Comparison of ENCODE assay signal across 19 cellular contexts in the genomic region with DNA sequence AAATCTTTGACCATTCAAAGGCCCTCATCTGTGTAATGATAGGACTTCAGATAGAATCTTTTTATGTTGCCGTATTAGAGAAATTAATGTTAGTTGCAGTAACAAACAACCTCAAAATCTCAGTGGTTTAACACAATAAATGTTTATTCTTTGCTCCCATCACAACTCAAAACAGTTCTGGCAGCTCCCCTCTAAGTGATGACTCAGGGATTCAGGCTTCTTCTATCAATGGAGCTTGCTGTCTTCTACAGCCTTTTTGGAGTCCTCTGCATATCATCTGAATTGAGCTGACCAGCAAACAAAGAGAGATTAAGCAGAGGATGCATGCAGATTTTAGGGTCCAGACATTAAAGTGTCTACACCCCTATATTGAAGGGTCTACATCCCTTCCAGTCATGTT. TPM values are rescaled to one million over a fixed set of nuclear protein-coding genes. Genes with fewer than 3 reads are reported as not detected.
DNase-seq lines count a peak whose midpoint lies in the region; ATAC-seq, FAIRE-seq and TF ChIP-seq lines count a peak whose summit lies in the region.
"Had no signal": no experiment of that assay in that cellular context is flagged by ENCODE, and none has a peak within 500 bp of the region (broad histone marks: within the 10 kb centered on the region; RNA-seq: fewer than 3 reads in every experiment).

No MANE protein-coding gene starts in this region.

- TF ChIP-seq POLR2A in IMR-90 (IDR thresholded peaks at IDR 0.05; ENCODE audit: low read depth, low read length) (no peak), K562 (conservative IDR thresholded peaks at IDR 0.05) (no peak), tibial nerve (IDR thresholded peaks at IDR 0.05) (no peak)

- H4K5ac ChIP-seq in IMR-90 (ENCODE audit: low read depth, low read length), result no peak overlapping the region

- no peak for TF ChIP-seq CTCF in IMR-90 (conservative IDR thresholded peaks at IDR 0.05; ENCODE audit: low read depth, low read length)
- TF ChIP-seq CTCF in K562 (IDR thresholded peaks at IDR 0.05 in 2 of 3, conservative IDR thresholded peaks at IDR 0.05 in 1 of 3; ENCODE audit: insufficient read depth in 2 of 3, low read depth in 1 of 3, low read length in 3 of 3), result no peak
- TF ChIP-seq CTCF in neural progenitor cell (IDR thresholded peaks at IDR 0.05), result no peak
- no peak for TF ChIP-seq CTCF in tibial nerve (IDR thresholded peaks at IDR 0.05)

- H3K9me1 ChIP-seq in IMR-90 (ENCODE audit: insufficient read depth, low read length) (no peaks in the 10 kb centered on the region), K562 (ENCODE audit: control insufficient read depth, insufficient read depth, low read length) (no peaks in the 10 kb centered on the region)

- dilution Hi-C loops in IMR-90 (cut with HindIII; ENCODE audit: low sequenced_read_pairs, unreplicated experiment), result no loop called here

- no peaks in the 10 kb centered on the region for H3K9me3 Mint-ChIP-seq in neural progenitor cell
- no peaks in the 10 kb centered on the region for H3K9me3 Mint-ChIP-seq in activated naive CD4-positive, alpha-beta T cell treated with anti-CD3 and anti-CD28 coated beads, Interleukin-2, amount 10 ng/mL, durations not matched to agents 7 days and 5 days
- H3K9me3 Mint-ChIP-seq: CD14-positive monocyte; CD4-positive, alpha-beta memory T cell; HFFc6 had no signal

- no peak overlapping the region for H2BK5ac ChIP-seq in IMR-90 (ENCODE audit: low read depth, low read length, poor library complexity, severe bottlenecking)

- H3K4me3 ChIP-seq in IMR-90 (ENCODE audit: insufficient read depth, low read depth, low read length), result no peak overlapping the region
- no peak overlapping the region for H3K4me3 ChIP-seq in K562
- H3K4me3 ChIP-seq in neural progenitor cell, result no peak overlapping the region
- H3K4me3 ChIP-seq in tibial nerve, result no peak overlapping the region
- H3K4me3 ChIP-seq: BLaER1, GM23248 had no signal

- POLR2A ChIA-PET in IMR-90 (lab: Charles Lee; ENCODE audit: unreplicated experiment) (no interaction called here), K562 (lab: Yijun Ruan, JAX) (interaction anchor here (1.1 kb wide), 1 partner anchor 13 kb away, joined by 4 read pairs; no protein-coding TSS in a partner anchor)

- H3K4me1 Mint-ChIP-seq in neural progenitor cell, result peaks cover 37% of the 10 kb centered on the region
- no peaks in the 10 kb centered on the region for H3K4me1 Mint-ChIP-seq in activated naive CD4-positive, alpha-beta T cell treated with anti-CD3 and anti-CD28 coated beads, Interleukin-2, amount 10 ng/mL, durations not matched to agents 7 days and 5 days
- H3K4me1 Mint-ChIP-seq: CD4-positive, alpha-beta memory T cell had no signal

- H3K79me2 ChIP-seq in K562 (ENCODE audit: control insufficient read depth, insufficient read depth, low read length) (no peaks in the 10 kb centered on the region), neural progenitor cell (ENCODE audit: low read depth) (no peaks in the 10 kb centered on the region)

- H3K79me1 ChIP-seq in IMR-90 (ENCODE audit: low read depth in 1 of 2, low read length in 2 of 2), result no peaks in the 10 kb centered on the region

- H3K14ac ChIP-seq in IMR-90 (replicated peaks; ENCODE audit: low read depth, low read length), result no peak overlapping the region

- intact Hi-C loops in IMR-90 (cut with micrococcal nuclease), result no loop called here
- intact Hi-C loops in K562 (cut with micrococcal nuclease), result no loop called here

- H2BK20ac ChIP-seq in IMR-90 (ENCODE audit: low read depth, low read length), result no peak overlapping the region

- H2AFZ ChIP-seq in IMR-90 (replicated peaks; ENCODE audit: low read length, poor library complexity), result no peak overlapping the region
- no peak overlapping the region for H2AFZ ChIP-seq in K562 (ENCODE audit: low read depth, low read length)
- H2AFZ ChIP-seq in neural progenitor cell (replicated peaks), result no peak overlapping the region
- H2AFZ ChIP-seq: GM23248 had no signal

- H3K9ac ChIP-seq in IMR-90 (ENCODE audit: low read depth, low read length) (no peak overlapping the region), K562 (ENCODE audit: insufficient read depth in 1 of 2, low read depth in 2 of 2, low read length in 2 of 2) (no peak overlapping the region), neural progenitor cell (no peak overlapping the region)
- H3K9ac ChIP-seq: BLaER1, GM23248 had no signal

- no peak overlapping the region for H3K18ac ChIP-seq in IMR-90 (ENCODE audit: low read depth, low read length)

- no peak overlapping the region for H2AK9ac ChIP-seq in IMR-90 (replicated peaks; ENCODE audit: low read depth, low read length, poor library complexity)

- ATAC-seq in IMR-90 (ENCODE audit: low read depth), result no peak
- ATAC-seq in K562, result no peak
- ATAC-seq: HCT116 had no signal

- no peak overlapping the region for H3K23ac ChIP-seq in IMR-90 (ENCODE audit: low read depth, low read length)

- H3F3A ChIP-seq in neural progenitor cell (ENCODE audit: low read depth), result no peaks in the 10 kb centered on the region

- WGBS in IMR-90 (ENCODE audit: extremely low coverage in 2 of 2, insufficient read length in 1 of 2), 2 experiments, result no CpG with 5 or more reads among the region's 1 CpG
- 0% methylated on average over 1 of the region's 1 CpG for WGBS in K562 (ENCODE audit: insufficient coverage, low coverage, missing lambda C conversion rate)
- WGBS in tibial nerve, 2 donors, result 57 to 62% methylated on average over 1 of the region's 1 CpG

- no peaks in the 10 kb centered on the region for H3K36me3 Mint-ChIP-seq in neural progenitor cell
- no peaks in the 10 kb centered on the region for H3K36me3 Mint-ChIP-seq in activated naive CD4-positive, alpha-beta T cell treated with anti-CD3 and anti-CD28 coated beads, Interleukin-2, amount 10 ng/mL, durations not matched to agents 7 days and 5 days
- H3K36me3 Mint-ChIP-seq: CD14-positive monocyte; CD4-positive, alpha-beta memory T cell had no signal

- no peak for FAIRE-seq in K562 (lab: Jason Lieb, UNC)
- FAIRE-seq: GM12892, GM18507 had no signal

- H2BK15ac ChIP-seq in IMR-90 (ENCODE audit: low read depth, low read length), result no peak overlapping the region

- no peak overlapping the region for H3K4ac ChIP-seq in IMR-90 (ENCODE audit: low read depth, low read length)

- BruUV-seq in IMR-90 (replicated peaks; lab: Mats Ljungman, UMichigan), result no TSS peak
- BruUV-seq in K562 (replicated peaks; lab: Mats Ljungman, UMichigan), result no TSS peak

- no peak overlapping the region for H3K56ac ChIP-seq in IMR-90 (ENCODE audit: extremely low read depth, insufficient read depth, low read length)

- peak overlapping the region; percentile 68 for H3K27ac Mint-ChIP-seq in neural progenitor cell
- no peak overlapping the region for H3K27ac Mint-ChIP-seq in activated naive CD4-positive, alpha-beta T cell treated with anti-CD3 and anti-CD28 coated beads, Interleukin-2, amount 10 ng/mL, durations not matched to agents 7 days and 5 days
- H3K27ac Mint-ChIP-seq: CD14-positive monocyte; CD4-positive, alpha-beta memory T cell; HFFc6 had no signal

- TF ChIP-seq EP300 in K562 (IDR thresholded peaks at IDR 0.05; ENCODE audit: low read length) (no peak), tibial nerve (IDR thresholded peaks at IDR 0.05) (no peak)

- H3K4me1 ChIP-seq in IMR-90 (ENCODE audit: control insufficient read depth, insufficient read depth, low read length), result no peaks in the 10 kb centered on the region
- H3K4me1 ChIP-seq in K562 (replicated peaks in 1 of 2; ENCODE audit: control insufficient read depth in 2 of 2, insufficient read depth in 2 of 2, low read length in 2 of 2), result no peaks in the 10 kb centered on the region
- peaks cover 21% of the 10 kb centered on the region for H3K4me1 ChIP-seq in neural progenitor cell
- H3K4me1 ChIP-seq in tibial nerve, result peaks cover 0 to 4% (median 0%) of the 10 kb centered on the region in 4 donors
- H3K4me1 ChIP-seq: BLaER1 had no signal

- CTCF ChIA-PET in IMR-90 (lab: Yijun Ruan, JAX), result no interaction called here
- CTCF ChIA-PET in K562 (lab: Yijun Ruan, JAX; ENCODE audit: low intra/inter-chr PET ratio), result no interaction called here
- CTCF ChIA-PET in activated naive CD4-positive, alpha-beta T cell treated with anti-CD3 and anti-CD28 coated beads, Interleukin-2, amount 10 ng/mL, durations not matched to agents 7 days and 5 days (lab: Charles Lee), result no interaction called here

- DNase-seq in IMR-90 (no peak), K562 (ENCODE audit: extremely low read depth in 1 of 4, low spot score in 3 of 4) (no peak), neural progenitor cell (ENCODE audit: low spot score) (no peak), tibial nerve (ENCODE audit: low spot score in 2 of 2) (no peak)
- no peak for DNase-seq in activated effector memory CD4-positive, alpha-beta T cell treated with Interleukin-2 at 50 U/mL for 16 hours
- DNase-seq in activated naive CD4-positive, alpha-beta T cell treated with anti-CD3 and anti-CD28 coated beads, Interleukin-2, amount 10 ng/mL, durations not matched to agents 7 days and 5 days, result no peak
- DNase-seq: CD4-positive, alpha-beta memory T cell; DMS153; DMS79; GDM1; GM23248; H7; HFFc6; KBM-7 had no signal

- H4K20me1 ChIP-seq in IMR-90 (ENCODE audit: insufficient read depth, low read length), result no peaks in the 10 kb centered on the region
- H4K20me1 ChIP-seq in K562 (replicated peaks; ENCODE audit: control insufficient read depth, insufficient read depth, low read length), result no peaks in the 10 kb centered on the region
- H4K20me1 ChIP-seq in neural progenitor cell (ENCODE audit: low read depth), result no peaks in the 10 kb centered on the region
- H4K20me1 ChIP-seq: BLaER1 had no signal

- H3K27me3 ChIP-seq in IMR-90 (ENCODE audit: control insufficient read depth, insufficient read depth, low read length) (0 out of 2 replicates have a peak, but pooled peaks cover 1% of the 10 kb centered on the region), K562 (ENCODE audit: control insufficient read depth in 2 of 2, insufficient read depth in 2 of 2, low read length in 2 of 2) (peaks cover 12 to 16% of the 10 kb centered on the region in 2 experiments), neural progenitor cell (no peaks in the 10 kb centered on the region), tibial nerve (no peaks in the 10 kb centered on the region)
- H3K27me3 ChIP-seq: BLaER1 had no signal

- H4K91ac ChIP-seq in IMR-90 (ENCODE audit: insufficient read depth, low read depth, low read length), result no peak overlapping the region

- no peak overlapping the region for H4K8ac ChIP-seq in IMR-90 (ENCODE audit: low read depth in 2 of 2, low read length in 2 of 2)

- peaks cover 5% of the 10 kb centered on the region for H3K27me3 Mint-ChIP-seq in neural progenitor cell (ENCODE audit: insufficient read depth, low read depth)
- peaks cover 4% of the 10 kb centered on the region for H3K27me3 Mint-ChIP-seq in activated naive CD4-positive, alpha-beta T cell treated with anti-CD3 and anti-CD28 coated beads, Interleukin-2, amount 10 ng/mL, durations not matched to agents 7 days and 5 days

- TF ChIP-seq RAD21 in IMR-90 (IDR thresholded peaks at IDR 0.05; ENCODE audit: low read length) (no peak), K562 (CRISPR knock-in tag; conservative IDR thresholded peaks at IDR 0.05 in 1 of 2, IDR thresholded peaks at IDR 0.05 in 1 of 2) (no peak)

- H3K4me2 ChIP-seq in IMR-90 (ENCODE audit: low read depth, low read length), result no peak overlapping the region
- H3K4me2 ChIP-seq in K562 (ENCODE audit: insufficient read depth, low read length), result no peak overlapping the region
- H3K4me2 ChIP-seq in neural progenitor cell, result no peak overlapping the region
- H3K4me2 ChIP-seq: BLaER1 had no signal

- no peaks in the 10 kb centered on the region for H3K36me3 ChIP-seq in IMR-90 (ENCODE audit: control insufficient read depth, insufficient read depth, low read length)
- no peaks in the 10 kb centered on the region for H3K36me3 ChIP-seq in K562 (ENCODE audit: control insufficient read depth, insufficient read depth, low read length)
- no peaks in the 10 kb centered on the region for H3K36me3 ChIP-seq in neural progenitor cell
- H3K36me3 ChIP-seq in tibial nerve, result no peaks in the 10 kb centered on the region
- H3K36me3 ChIP-seq: BLaER1 had no signal

- H2AK5ac ChIP-seq in IMR-90 (ENCODE audit: low read depth, low read length), result no peak overlapping the region

- H2BK120ac ChIP-seq in IMR-90 (ENCODE audit: low read depth, low read length), result no peak overlapping the region

- in situ Hi-C loops in IMR-90 (cut with MboI; ENCODE audit: low sequenced_read_pairs), result no loop called here
- in situ Hi-C loops in K562 (cut with MboI), result no loop called here

- H3K27ac ChIP-seq in IMR-90 (ENCODE audit: insufficient read depth, low read length) (no peak overlapping the region), K562 (ENCODE audit: extremely low read depth, low read depth, low read length) (no peak overlapping the region), neural progenitor cell (no peak overlapping the region), tibial nerve (peak overlapping the region in 1 of 4 donors; percentile 58)
- H3K27ac ChIP-seq: BLaER1, GM23248 had no signal

- no peaks in the 10 kb centered on the region for H3K9me3 ChIP-seq in IMR-90 (ENCODE audit: control insufficient read depth, insufficient read depth, low read length)
- H3K9me3 ChIP-seq in K562 (replicated peaks; ENCODE audit: control insufficient read depth, insufficient read depth, low read depth, low read length), result no peaks in the 10 kb centered on the region
- H3K9me3 ChIP-seq in neural progenitor cell (ENCODE audit: low read depth), result no peaks in the 10 kb centered on the region
- no peaks in the 10 kb centered on the region for H3K9me3 ChIP-seq in tibial nerve
- H3K9me3 ChIP-seq: BLaER1 had no signal

- no peak overlapping the region for H3K4me3 Mint-ChIP-seq in neural progenitor cell
- no peak overlapping the region for H3K4me3 Mint-ChIP-seq in activated naive CD4-positive, alpha-beta T cell treated with anti-CD3 and anti-CD28 coated beads, Interleukin-2, amount 10 ng/mL, durations not matched to agents 7 days and 5 days
- H3K4me3 Mint-ChIP-seq: CD14-positive monocyte; CD4-positive, alpha-beta memory T cell; HFFc6 had no signal

RNA-seq across cellular contexts. Expression of a gene that starts 59.1 kb away (rescaled TPM):
- total RNA-seq in IMR-90 (2012; rRNA removed), result 37.5 and 37.8 TPM in 2 replicates
- 11.0 and 12.3 TPM in 2 replicates for polyA plus RNA-seq in IMR-90 (2012; rRNA removed)
- polyA plus RNA-seq in IMR-90 (2012; cell fraction: cytosol; rRNA removed), result 3.6 and 8.0 TPM in 2 replicates
- 8.8 and 34.1 TPM in 2 replicates for polyA plus RNA-seq in IMR-90 (2012; cell fraction: nucleus; rRNA removed; ENCODE audit: low replicate concordance)
- 61.7 and 148 TPM in 2 replicates for total RNA-seq in K562 (2011; cell fraction: chromatin; rRNA removed; ENCODE audit: low replicate concordance)
- total RNA-seq in K562 (2011; cell fraction: nucleolus; rRNA removed), result 21.7 and 33.6 TPM in 2 replicates
- total RNA-seq in K562 (2011; cell fraction: nucleoplasm; rRNA removed), result 48.9 and 50.8 TPM in 2 replicates
- total RNA-seq in K562 (2014; rRNA removed), result 21.1 and 21.4 TPM in 2 replicates
- 39.5 and 40.1 TPM in 2 replicates for total RNA-seq in K562 (2014; rRNA removed; fragmentation: Illumina TruSeq; extraction: Trizol)
- 30.3 and 33.2 TPM in 2 replicates for total RNA-seq in K562 (2015; rRNA removed; fragmentation: Illumina TruSeq; extraction: Trizol)
- total RNA-seq in K562 (2021), result 48.7 and 50.0 TPM in 2 replicates
- polyA plus RNA-seq in K562 (2011; rRNA removed), result 46.1 and 69.1 TPM in 2 replicates
- polyA plus RNA-seq in K562 (2011; cell fraction: cytosol; rRNA removed), result 21.1 and 29.2 TPM in 2 replicates
- 49.6 and 50.5 TPM in 2 replicates for polyA plus RNA-seq in K562 (2011; cell fraction: nucleus; rRNA removed)
- 25.3 and 31.0 TPM in 2 replicates for polyA plus RNA-seq in K562 (2012)
- 28.1 and 32.2 TPM in 2 replicates for polyA plus RNA-seq in K562 (2014; fragmentation: Illumina TruSeq; extraction: Trizol)
- 10 to 100 TPM; 14.1 to 17.2 TPM for polyA plus RNA-seq in K562 (2014; fragmentation: Nextera tagmentation; extraction: Ambion mirVana)
- polyA plus RNA-seq in K562 (2014; rRNA removed), result 19.1 and 23.2 TPM in 2 replicates
- polyA minus RNA-seq in K562 (2011; rRNA and poly(A)+ RNA removed), result 224 and 294 TPM in 2 replicates
- polyA minus RNA-seq in K562 (2011; cell fraction: cytosol; rRNA and poly(A)+ RNA removed), result 23.4 and 60.6 TPM in 2 replicates
- 26.7 and 41.5 TPM in 2 replicates for polyA minus RNA-seq in K562 (2011; cell fraction: nucleus; rRNA and poly(A)+ RNA removed)
- 31.6 and 36.4 TPM in 2 replicates for total RNA-seq in neural progenitor cell (ENCODE audit: low replicate concordance)
- total RNA-seq in tibial nerve, result 10 to 100 TPM; 30.6 to 36.8 (median 31.2) TPM
